Comparison of ENCODE assay signal across 8 cellular contexts in genomic region chr4:183722738-183723560, GRCh38.
DNase-seq lines count a peak whose midpoint lies in the region; ATAC-seq lines count a peak whose summit lies in the region.

No MANE protein-coding gene starts in this region.

- intact Hi-C loops in activated naive CD4-positive, alpha-beta T cell treated with anti-CD3 and anti-CD28 coated beads for 36 hours (cut with micrococcal nuclease) = loop anchor here (10.0 kb wide), 1 partner anchor 218 kb away; the partner anchor contains the start of gene ING2
- intact Hi-C loops in cardiac septum (cut with DNase I) (loop anchor here (5.0 to 10.0 kb wide), 2 partner anchors 74 to 442 kb away; no protein-coding TSS in a partner anchor), posterior vena cava (cut with DNase I) (no loop called here)

- H3K4me3 ChIP-seq in CD8-positive, alpha-beta memory T cell (ENCODE audit: low read length) = peak overlapping the region; percentile 36

- no peaks in the 10 kb centered on the region for H3K9me3 Mint-ChIP-seq in CD8-positive, alpha-beta memory T cell
- no peaks in the 10 kb centered on the region for H3K9me3 Mint-ChIP-seq in activated naive CD4-positive, alpha-beta T cell treated with anti-CD3 and anti-CD28 coated beads for 36 hours

- H3K4me1 Mint-ChIP-seq in CD8-positive, alpha-beta memory T cell = peaks cover 13 to 19% (median 14%) of the 10 kb centered on the region in 3 donors
- H3K4me1 Mint-ChIP-seq in activated naive CD4-positive, alpha-beta T cell treated with anti-CD3 and anti-CD28 coated beads for 36 hours (ENCODE audit: low read depth) = peaks cover 9% of the 10 kb centered on the region

- H3K36me3 Mint-ChIP-seq in CD8-positive, alpha-beta memory T cell = no peaks in the 10 kb centered on the region
- no peaks in the 10 kb centered on the region for H3K36me3 Mint-ChIP-seq in activated naive CD4-positive, alpha-beta T cell treated with anti-CD3 and anti-CD28 coated beads for 36 hours (ENCODE audit: low read depth)

- peak; percentile 59 for ATAC-seq in GM19468 (IDR thresholded peaks at IDR 0.05; ENCODE audit: extremely low read depth, unreplicated experiment)

- no peak overlapping the region for H3K27ac ChIP-seq in CD8-positive, alpha-beta memory T cell (ENCODE audit: low read depth, low read length)

- H3K27me3 Mint-ChIP-seq in CD8-positive, alpha-beta memory T cell = peaks cover 2 to 8% of the 10 kb centered on the region in 2 donors
- H3K27me3 Mint-ChIP-seq in activated naive CD4-positive, alpha-beta T cell treated with anti-CD3 and anti-CD28 coated beads for 36 hours (ENCODE audit: low read depth) = peaks cover 12% of the 10 kb centered on the region

- H3K27me3 ChIP-seq in CD8-positive, alpha-beta memory T cell (ENCODE audit: insufficient read depth, low read length, poor library complexity, severe bottlenecking) = no peaks in the 10 kb centered on the region

- H3K4me1 ChIP-seq in CD8-positive, alpha-beta memory T cell (ENCODE audit: insufficient read depth, low read length) = peaks cover 8% of the 10 kb centered on the region

- H3K36me3 ChIP-seq in CD8-positive, alpha-beta memory T cell (ENCODE audit: insufficient read depth, low read length) = no peaks in the 10 kb centered on the region

- H3K4me3 Mint-ChIP-seq in CD8-positive, alpha-beta memory T cell = peak overlapping the region; percentile 81 to 93 (median 89)
- H3K4me3 Mint-ChIP-seq in activated naive CD4-positive, alpha-beta T cell treated with anti-CD3 and anti-CD28 coated beads for 36 hours = peak overlapping the region; percentile 72

- CTCF ChIA-PET in CD8-positive, alpha-beta memory T cell (lab: Charles Lee) = no interaction called here
- CTCF ChIA-PET in activated naive CD4-positive, alpha-beta T cell treated with anti-CD3 and anti-CD28 coated beads for 36 hours (lab: Charles Lee) = no interaction called here

- peak overlapping the region; percentile 49 to 91 (median 77) for H3K27ac Mint-ChIP-seq in CD8-positive, alpha-beta memory T cell
- no peak overlapping the region for H3K27ac Mint-ChIP-seq in activated naive CD4-positive, alpha-beta T cell treated with anti-CD3 and anti-CD28 coated beads for 36 hours

- POLR2A ChIA-PET in CD8-positive, alpha-beta memory T cell (lab: Charles Lee) = no interaction called here

- DNase-seq in CD8-positive, alpha-beta memory T cell = peak; percentile 19 to 57 (median 47)
- DNase-seq in HK-2 (ENCODE audit: unreplicated experiment) (peak; percentile 69), RPMI8226 (peak; percentile 91), cardiac septum (ENCODE audit: low spot score) (peak; percentile 84), posterior vena cava (ENCODE audit: low spot score) (peak; percentile 86), RKO (ENCODE audit: low spot score) (no peak)
- DNase-seq in activated naive CD4-positive, alpha-beta T cell treated with anti-CD3 and anti-CD28 coated beads for 36 hours = peak; percentile 53

- no peaks in the 10 kb centered on the region for H3K9me3 ChIP-seq in CD8-positive, alpha-beta memory T cell (ENCODE audit: low read length)

Comparison
In these comparisons a context has a peak if more than half of its experiments do, and no peak if none do; other contexts are left out.
1. intact Hi-C loops: an anchor here in activated naive CD4-positive, alpha-beta T cell treated with anti-CD3 and anti-CD28 coated beads for 36 hours (10.0 kb wide) and cardiac septum (5.0 to 10.0 kb wide); none called in posterior vena cava.